11 cellular contexts compared by ENCODE assay signal in genomic region chr17:76696763-76697701, GRCh38. TPM values are rescaled to one million over a fixed set of nuclear protein-coding genes. Genes with fewer than 3 reads are reported as not detected.
A peak's percentile ranks its signal among the peaks of the same experiment; 100 is the strongest.
DNase-seq lines count a peak whose midpoint lies in the region; ATAC-seq and TF ChIP-seq lines count a peak whose summit lies in the region.
"Had no signal": no experiment of that assay in that cellular context is flagged by ENCODE, and none has a peak within 500 bp of the region (broad histone marks: within the 10 kb centered on the region; RNA-seq: fewer than 3 reads in every experiment).

No MANE protein-coding gene starts in this region.

- peaks cover 12% of the 10 kb centered on the region for H4K20me1 ChIP-seq in hepatocyte (ENCODE audit: insufficient read depth, poor library complexity, severe bottlenecking)

- TF ChIP-seq CTCF in hepatocyte (IDR thresholded peaks at IDR 0.05; ENCODE audit: poor library complexity): no peak
- no peak for TF ChIP-seq CTCF in testis (IDR thresholded peaks at IDR 0.05)
- no peak for TF ChIP-seq CTCF in MCF 10A (IDR thresholded peaks at IDR 0.05; ENCODE audit: unreplicated experiment)

- DNase-seq in SK-N-MC (ENCODE audit: low read depth, low spot score) (no peak), hepatocyte (ENCODE audit: low spot score) (no peak), testis (peak; percentile 67), NCI-H2196 (lab: John Stamatoyannopoulos, UW; ENCODE audit: unreplicated experiment) (no peak), globus pallidus (ENCODE audit: low spot score) (no peak), MCF 10A (ENCODE audit: unreplicated experiment) (no peak)
- DNase-seq: activated CD4-positive, alpha-beta T cell treated with anti-CD3 and anti-CD28 coated beads, Interleukin-2, amount 10 ng/mL, durations not matched to agents 24 days and 14 days; NCI-H1694; stimulated activated CD4-positive, alpha-beta T cell treated with anti-CD3 and anti-CD28 coated beads, Interleukin-4, amount 100 ng/mL, for 1 hour had no signal

- H3K27me3 Mint-ChIP-seq in MCF 10A (ENCODE audit: insufficient read depth, unreplicated experiment): no peaks in the 10 kb centered on the region

- intact Hi-C loops in testis (cut with DNase I; ENCODE audit: low total_unique reads) (no loop called here), MCF 10A (cut with micrococcal nuclease) (no loop called here)

- no peak overlapping the region for H3K27ac Mint-ChIP-seq in MCF 10A (ENCODE audit: low read depth, unreplicated experiment)
- H3K27ac Mint-ChIP-seq: activated CD4-positive, alpha-beta T cell treated with anti-CD3 and anti-CD28 coated beads, Interleukin-2, amount 10 ng/mL, durations not matched to agents 24 days and 14 days had no signal

- H3K9me3 ChIP-seq in SK-N-MC (ENCODE audit: low read depth, low read length) (no peaks in the 10 kb centered on the region), hepatocyte (ENCODE audit: low read depth) (no peaks in the 10 kb centered on the region), testis (no peaks in the 10 kb centered on the region)

- no peak for TF ChIP-seq POLR2A in testis (IDR thresholded peaks at IDR 0.05)

- 86% methylated on average over 25 of the region's 25 CpGs for WGBS in hepatocyte (ENCODE audit: low lambda C conversion rate, missing lambda C conversion rate)
- whole genome bisulfite sequencing in testis, 2 donors: 49 to 57% methylated on average over 18 to 25 of the region's 25 CpGs

- H3K9ac ChIP-seq in SK-N-MC (ENCODE audit: insufficient read length): peak overlapping the region; percentile 17

- H3K4me1 ChIP-seq in hepatocyte (ENCODE audit: insufficient read depth) (peaks cover 35% of the 10 kb centered on the region), testis (peaks cover 83% of the 10 kb centered on the region)

- H3K36me3 Mint-ChIP-seq in MCF 10A (ENCODE audit: insufficient read depth, unreplicated experiment): no peaks in the 10 kb centered on the region

- H3K27me3 ChIP-seq in hepatocyte: no peaks in the 10 kb centered on the region
- no peaks in the 10 kb centered on the region for H3K27me3 ChIP-seq in testis

- BruUV-seq in MCF 10A (replicated peaks; lab: Mats Ljungman, UMichigan): no TSS peak

- H3K36me3 ChIP-seq in SK-N-MC (ENCODE audit: insufficient read depth, low read length): no peaks in the 10 kb centered on the region
- no peaks in the 10 kb centered on the region for H3K36me3 ChIP-seq in hepatocyte (replicated peaks; ENCODE audit: insufficient read depth, low read depth)
- no peaks in the 10 kb centered on the region for H3K36me3 ChIP-seq in testis (ENCODE audit: low read depth, missing control alignments)

- CTCF ChIA-PET in MCF 10A (lab: Yijun Ruan, JAX): interaction anchor here (0.8 to 1.1 kb wide), 2 partner anchors 47 to 190 kb away, joined by 3 read pairs; no protein-coding TSS in a partner anchor

- no peaks in the 10 kb centered on the region for H3K9me3 Mint-ChIP-seq in MCF 10A (ENCODE audit: unreplicated experiment)
- H3K9me3 Mint-ChIP-seq: activated CD4-positive, alpha-beta T cell treated with anti-CD3 and anti-CD28 coated beads, Interleukin-2, amount 10 ng/mL, durations not matched to agents 24 days and 14 days had no signal

- peaks cover 10% of the 10 kb centered on the region for H3K4me1 Mint-ChIP-seq in MCF 10A (ENCODE audit: insufficient read depth, unreplicated experiment)

- H3K27ac ChIP-seq in SK-N-MC (peak overlapping the region; percentile 71), hepatocyte (peak overlapping the region; percentile 56), testis (peak overlapping the region; percentile 66 to 87)

- H3K4me3 Mint-ChIP-seq in MCF 10A (ENCODE audit: unreplicated experiment): no peak overlapping the region
- H3K4me3 Mint-ChIP-seq: activated CD4-positive, alpha-beta T cell treated with anti-CD3 and anti-CD28 coated beads, Interleukin-2, amount 10 ng/mL, durations not matched to agents 24 days and 14 days had no signal

- H3K4me2 ChIP-seq in hepatocyte: peak overlapping the region; percentile 62

- H3K79me2 ChIP-seq in hepatocyte: peaks cover 81% of the 10 kb centered on the region

- no peak overlapping the region for H2AFZ ChIP-seq in hepatocyte

- POLR2A ChIA-PET in MCF 10A (lab: Yijun Ruan, JAX): interaction anchor here (0.7 to 1.1 kb wide), 3 partner anchors 23 to 285 kb away, joined by 3 read pairs; partner anchors contain the start of gene ST6GALNAC1

- H3K9me2 ChIP-seq in hepatocyte (replicated peaks; ENCODE audit: insufficient read depth): no peaks in the 10 kb centered on the region

- ATAC-seq in GM21447 (IDR thresholded peaks at IDR 0.05; ENCODE audit: unreplicated experiment) (peak; percentile 72), HG03442 (IDR thresholded peaks at IDR 0.05; ENCODE audit: unreplicated experiment) (no peak)

- H3K4me3 ChIP-seq in SK-N-MC: peak overlapping the region; percentile 51
- no peak overlapping the region for H3K4me3 ChIP-seq in hepatocyte
- H3K4me3 ChIP-seq in testis: no peak overlapping the region

RNA-seq across cellular contexts. Expression of gene MXRA7, which starts 13.7 kb away (rescaled TPM):
- total RNA-seq in hepatocyte (101 and 102 TPM in 2 replicates), testis (100 to 1,000 TPM; 217 to 272 TPM), MCF 10A (2022) (33.6 and 35.1 TPM in 2 replicates)
- polyA plus RNA-seq in hepatocyte (117 and 138 TPM in 2 replicates), testis (ENCODE audit: insufficient read depth, low read depth, low replicate concordance) (253 TPM)

RNA-seq across cellular contexts. Expression of gene JMJD6, which starts 29.4 kb away (rescaled TPM):
- total RNA-seq in hepatocyte (19.3 and 19.5 TPM in 2 replicates), testis (10 to 100 TPM; 31.7 to 40.5 TPM), MCF 10A (2022) (29.4 and 45.8 TPM in 2 replicates)
- polyA plus RNA-seq in hepatocyte (34.5 and 44.8 TPM in 2 replicates), testis (ENCODE audit: insufficient read depth, low read depth, low replicate concordance) (44.6 TPM)

RNA-seq across cellular contexts. Expression of gene METTL23, which starts 29.6 kb away (rescaled TPM):
- 36.6 and 36.8 TPM in 2 replicates for total RNA-seq in hepatocyte
- 48.0 and 56.5 TPM in 2 replicates for polyA plus RNA-seq in hepatocyte
- 10 to 100 TPM; 37.5 to 45.3 TPM for total RNA-seq in testis
- 122 TPM for polyA plus RNA-seq in testis (ENCODE audit: insufficient read depth, low read depth, low replicate concordance)
- 35.1 and 37.1 TPM in 2 replicates for total RNA-seq in MCF 10A (2022)

RNA-seq across cellular contexts. Expression of gene SRSF2, which starts 40.1 kb away (rescaled TPM):
- 152 and 157 TPM in 2 replicates for total RNA-seq in hepatocyte
- polyA plus RNA-seq in hepatocyte: 152 and 173 TPM in 2 replicates
- 100 to 1,000 TPM; 365 to 461 TPM for total RNA-seq in testis
- polyA plus RNA-seq in testis (ENCODE audit: insufficient read depth, low read depth, low replicate concordance): 196 TPM
- 161 and 168 TPM in 2 replicates for total RNA-seq in MCF 10A (2022)

RNA-seq across cellular contexts. Expression of gene MFSD11, which starts 40.9 kb away (rescaled TPM):
- total RNA-seq in hepatocyte: 59.4 and 66.6 TPM in 2 replicates
- 35.4 and 43.5 TPM in 2 replicates for polyA plus RNA-seq in hepatocyte
- 100 to 1,000 TPM in 1 of 2 donors, 10 to 100 TPM in 1; 51.7 to 102 TPM for total RNA-seq in testis
- 38.5 TPM for polyA plus RNA-seq in testis (ENCODE audit: insufficient read depth, low read depth, low replicate concordance)
- 11.6 and 13.8 TPM in 2 replicates for total RNA-seq in MCF 10A (2022)
